In genomic region chr9:90898229-90898628, GRCh38 we compare ENCODE assay signal across 17 cellular contexts.
DNase-seq lines count a peak whose midpoint lies in the region; ATAC-seq and TF ChIP-seq lines count a peak whose summit lies in the region.
"Had no signal": no experiment of that assay in that cellular context is flagged by ENCODE, and none has a peak within 500 bp of the region (broad histone marks: within the 10 kb centered on the region; RNA-seq: fewer than 3 reads in every experiment).

No MANE protein-coding gene starts in this region.

- CTCF ChIA-PET in activated CD8-positive, alpha-beta memory T cell treated with anti-CD3 and anti-CD28 coated beads, Interleukin-2, amount 10 ng/mL, durations not matched to agents 7 days and 5 days (lab: Charles Lee), result interaction anchor here (0.7 kb wide), 1 partner anchor 830 kb away, joined by 3 read pairs; no protein-coding TSS in a partner anchor

- H3K9me3 ChIP-seq in MM.1S (replicated peaks; ENCODE audit: insufficient read depth, low read length), result no peaks in the 10 kb centered on the region
- H3K9me3 ChIP-seq: transverse colon had no signal

- no peak overlapping the region for H3K4me3 ChIP-seq in MM.1S (ENCODE audit: low read length)
- H3K4me3 ChIP-seq in fibroblast of mammary gland (ENCODE audit: control insufficient read depth, low read depth, low read length), result no peak overlapping the region
- H3K4me3 ChIP-seq: transverse colon had no signal

- H3K27me3 Mint-ChIP-seq in activated CD8-positive, alpha-beta memory T cell treated with anti-CD3 and anti-CD28 coated beads, Interleukin-2, amount 10 ng/mL, durations not matched to agents 7 days and 5 days, result peaks cover 4% of the 10 kb centered on the region
- peaks cover 9% of the 10 kb centered on the region for H3K27me3 Mint-ChIP-seq in osteocyte (ENCODE audit: unreplicated experiment)

- H3K36me3 ChIP-seq in MM.1S (replicated peaks; ENCODE audit: insufficient read depth, low read length), result no peaks in the 10 kb centered on the region
- H3K36me3 ChIP-seq: transverse colon had no signal

- no peaks in the 10 kb centered on the region for H3F3A ChIP-seq in MM.1S (ENCODE audit: insufficient read depth, low read length)

- peak; percentile 18 for DNase-seq in activated CD8-positive, alpha-beta memory T cell treated with anti-CD3 and anti-CD28 coated beads, Interleukin-2, amount 10 ng/mL, durations not matched to agents 7 days and 5 days
- no peak for DNase-seq in activated CD8-positive, alpha-beta memory T cell treated with anti-CD3 and anti-CD28 coated beads, Interleukin-2, amount 50 U/mL, for 48 hours
- no peak for DNase-seq in MM.1S
- peak; percentile 17 for DNase-seq in fibroblast of mammary gland (ENCODE audit: low read depth)
- no peak for DNase-seq in osteocyte (ENCODE audit: extremely low spot score, unreplicated experiment)
- DNase-seq in activated gamma-delta T cell (lab: John Stamatoyannopoulos, UW), result no peak
- no peak for DNase-seq in COLO829 (ENCODE audit: low spot score)
- DNase-seq: AML-193; Karpas-422; NCI-H2029; NCI-H748 treated with DMSO at 0.1 percent for 48 hours; retina; SHP77; stimulated activated CD4-positive, alpha-beta T cell treated with anti-CD3 and anti-CD28 coated beads, Interleukin-2, amount 100 ng/mL, for 48 hours; transverse colon had no signal

- no peaks in the 10 kb centered on the region for H3K9me2 ChIP-seq in MM.1S (replicated peaks; ENCODE audit: insufficient read depth, low read length)

- H3K4me3 Mint-ChIP-seq in activated CD8-positive, alpha-beta memory T cell treated with anti-CD3 and anti-CD28 coated beads, Interleukin-2, amount 10 ng/mL, durations not matched to agents 7 days and 5 days, result no peak overlapping the region
- H3K4me3 Mint-ChIP-seq in osteocyte (ENCODE audit: unreplicated experiment), result no peak overlapping the region
- H3K4me3 Mint-ChIP-seq: activated naive CD8-positive, alpha-beta T cell treated with anti-CD3 and anti-CD28 coated beads, Interleukin-2, amount 10 ng/mL, durations not matched to agents 7 days and 5 days had no signal

- no peak for ATAC-seq in activated CD8-positive, alpha-beta memory T cell treated with anti-CD3 and anti-CD28 coated beads, Interleukin-2, amount 10 ng/mL, durations not matched to agents 7 days and 5 days
- ATAC-seq in HG03175 (IDR thresholded peaks at IDR 0.05; ENCODE audit: unreplicated experiment), result no peak

- H3K4me2 ChIP-seq in MM.1S (ENCODE audit: low read depth, low read length), result no peak overlapping the region

- no peaks in the 10 kb centered on the region for H3K9me3 Mint-ChIP-seq in activated CD8-positive, alpha-beta memory T cell treated with anti-CD3 and anti-CD28 coated beads, Interleukin-2, amount 10 ng/mL, durations not matched to agents 7 days and 5 days (ENCODE audit: low read depth)
- H3K9me3 Mint-ChIP-seq in osteocyte (ENCODE audit: unreplicated experiment), result peaks cover 14% of the 10 kb centered on the region
- H3K9me3 Mint-ChIP-seq: activated naive CD8-positive, alpha-beta T cell treated with anti-CD3 and anti-CD28 coated beads, Interleukin-2, amount 10 ng/mL, durations not matched to agents 7 days and 5 days had no signal

- no peaks in the 10 kb centered on the region for H3K36me3 Mint-ChIP-seq in activated CD8-positive, alpha-beta memory T cell treated with anti-CD3 and anti-CD28 coated beads, Interleukin-2, amount 10 ng/mL, durations not matched to agents 7 days and 5 days
- H3K36me3 Mint-ChIP-seq in osteocyte (ENCODE audit: unreplicated experiment), result no peaks in the 10 kb centered on the region
- H3K36me3 Mint-ChIP-seq: activated naive CD8-positive, alpha-beta T cell treated with anti-CD3 and anti-CD28 coated beads, Interleukin-2, amount 10 ng/mL, durations not matched to agents 7 days and 5 days had no signal

- no peak overlapping the region for H2AFZ ChIP-seq in MM.1S (ENCODE audit: low read length)

- H3K9ac ChIP-seq in MM.1S (ENCODE audit: low read length), result no peak overlapping the region

- no peak overlapping the region for H3K27ac ChIP-seq in MM.1S (ENCODE audit: low read length)
- H3K27ac ChIP-seq: transverse colon had no signal

- H3K27me3 ChIP-seq in MM.1S (replicated peaks; ENCODE audit: insufficient read depth, low read length), result no peaks in the 10 kb centered on the region
- H3K27me3 ChIP-seq: transverse colon had no signal

- no peaks in the 10 kb centered on the region for H3K4me1 Mint-ChIP-seq in activated CD8-positive, alpha-beta memory T cell treated with anti-CD3 and anti-CD28 coated beads, Interleukin-2, amount 10 ng/mL, durations not matched to agents 7 days and 5 days
- H3K4me1 Mint-ChIP-seq in osteocyte (ENCODE audit: unreplicated experiment), result no peaks in the 10 kb centered on the region
- H3K4me1 Mint-ChIP-seq: activated naive CD8-positive, alpha-beta T cell treated with anti-CD3 and anti-CD28 coated beads, Interleukin-2, amount 10 ng/mL, durations not matched to agents 7 days and 5 days had no signal

- no peaks in the 10 kb centered on the region for H3K79me2 ChIP-seq in MM.1S (ENCODE audit: low read length)

- TF ChIP-seq CTCF in MM.1S (IDR thresholded peaks at IDR 0.05; ENCODE audit: low read length) (peak; percentile 6; the same call in 1 of the 2 replicates), fibroblast of mammary gland (conservative IDR thresholded peaks at IDR 0.05; ENCODE audit: control insufficient read depth, insufficient read depth, low read depth, low read length) (peak; percentile 40), osteocyte (IDR thresholded peaks at IDR 0.05) (peak; percentile 35)

- H4K20me1 ChIP-seq in MM.1S (ENCODE audit: insufficient read depth, low read length), result no peaks in the 10 kb centered on the region

- no peaks in the 10 kb centered on the region for H3K4me1 ChIP-seq in MM.1S (ENCODE audit: low read length)
- H3K4me1 ChIP-seq: transverse colon had no signal

- H3K27ac Mint-ChIP-seq in activated CD8-positive, alpha-beta memory T cell treated with anti-CD3 and anti-CD28 coated beads, Interleukin-2, amount 10 ng/mL, durations not matched to agents 7 days and 5 days, result no peak overlapping the region
- H3K27ac Mint-ChIP-seq in osteocyte (ENCODE audit: unreplicated experiment), result no peak overlapping the region
- H3K27ac Mint-ChIP-seq: activated naive CD8-positive, alpha-beta T cell treated with anti-CD3 and anti-CD28 coated beads, Interleukin-2, amount 10 ng/mL, durations not matched to agents 7 days and 5 days had no signal

Comparison
In these comparisons a context has a peak if more than half of its experiments do, and no peak if none do; other contexts are left out.
1. DNase-seq: peak in activated CD8-positive, alpha-beta memory T cell treated with anti-CD3 and anti-CD28 coated beads, Interleukin-2, amount 10 ng/mL, durations not matched to agents 7 days and 5 days (single experiment) and fibroblast of mammary gland (single experiment); none in activated CD8-positive, alpha-beta memory T cell treated with anti-CD3 and anti-CD28 coated beads, Interleukin-2, amount 50 U/mL, for 48 hours (single experiment), MM.1S (single experiment), osteocyte (single experiment), activated gamma-delta T cell (single experiment) and COLO829 (single experiment).
2. Peak in every context shown above with its lines, with median percentiles within 50 percentile points of each other: CTCF ChIP-seq.